In the genomic region with DNA sequence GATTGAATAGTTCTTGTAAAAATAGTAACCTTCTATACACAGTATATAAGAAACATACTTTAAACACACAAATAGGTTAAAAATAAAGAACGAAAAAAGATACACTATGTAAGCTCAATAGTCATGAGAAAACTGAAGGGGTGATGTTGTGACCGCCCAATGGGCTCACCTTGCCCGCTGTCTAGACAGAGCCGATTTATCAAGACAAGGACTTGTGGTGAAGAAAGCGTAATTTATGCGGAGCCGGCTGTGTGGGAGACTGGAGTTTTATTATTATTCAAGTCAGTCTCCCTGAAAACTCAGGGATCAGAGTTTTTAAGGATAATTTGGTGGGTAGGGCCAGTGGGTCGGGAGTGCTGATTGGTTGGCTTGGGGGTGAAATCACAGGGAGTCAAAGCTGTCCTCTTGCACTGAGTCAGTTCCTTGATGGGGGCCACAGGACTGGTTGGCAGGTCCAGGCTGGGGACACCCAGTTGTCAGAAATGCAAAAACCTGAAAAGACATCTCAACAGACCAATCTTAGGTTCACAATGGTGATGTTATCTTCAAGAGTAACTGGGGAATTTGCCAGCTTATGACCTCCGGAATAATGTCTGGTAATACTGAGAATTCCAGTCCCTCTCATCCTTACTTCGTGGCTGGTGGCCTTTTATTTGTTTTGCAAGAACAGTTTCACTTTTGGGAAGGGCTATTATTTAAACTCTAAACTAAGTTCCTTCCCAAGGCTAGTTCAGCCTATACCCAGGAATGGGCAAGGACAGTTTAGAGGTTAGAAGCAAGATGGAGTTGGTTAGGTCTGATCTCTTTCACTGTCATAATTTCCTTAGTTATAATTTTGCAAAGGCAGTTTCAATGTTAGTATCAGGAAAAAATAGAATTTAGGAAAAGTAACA, we compare ENCODE assay signal across 2 cellular contexts.
TF ChIP-seq lines count a peak whose summit lies in the region.

No MANE protein-coding gene starts in this region.

TF ChIP-seq in IMR-90, 13 proteins besides CTCF, POLR2A, EP300 and RAD21:
- TF ChIP-seq MAZ (IDR thresholded peaks at IDR 0.05; ENCODE audit: borderline replicate concordance, low read depth, low read length) (no peak), CEBPB (IDR thresholded peaks at IDR 0.05; ENCODE audit: low read depth, low read length) (no peak), MAFK (IDR thresholded peaks at IDR 0.05; ENCODE audit: low read depth, low read length) (no peak), USF2 (IDR thresholded peaks at IDR 0.05; ENCODE audit: low read depth, low read length) (no peak), FOS (IDR thresholded peaks at IDR 0.05; ENCODE audit: low read depth, low read length) (no peak), MXI1 (IDR thresholded peaks at IDR 0.05; ENCODE audit: borderline replicate concordance, low read depth, low read length) (no peak), RFX5 (IDR thresholded peaks at IDR 0.05; ENCODE audit: low read depth, low read length) (no peak)

TF ChIP-seq in H1, 55 proteins besides CTCF, POLR2A, EP300 and RAD21:
- TF ChIP-seq RBBP5 (IDR thresholded peaks at IDR 0.05; ENCODE audit: borderline replicate concordance, low read depth, low read length) (no peak), CTBP2 (IDR thresholded peaks at IDR 0.05; ENCODE audit: borderline replicate concordance, insufficient read depth, insufficient read length, low read length) (no peak), PHF8 (conservative IDR thresholded peaks at IDR 0.05; ENCODE audit: low read depth, low read length) (no peak), HDAC2 (IDR thresholded peaks at IDR 0.05; ENCODE audit: borderline replicate concordance in 1 of 2, low read depth in 2 of 2, low read length in 2 of 2) (no peak), CHD2 (IDR thresholded peaks at IDR 0.05; ENCODE audit: low read length) (no peak), YY1 (IDR thresholded peaks at IDR 0.05; ENCODE audit: low read depth, low read length) (no peak), ASH2L (IDR thresholded peaks at IDR 0.05; ENCODE audit: low read length) (no peak), SIN3A (conservative IDR thresholded peaks at IDR 0.05 in 1 of 2, IDR thresholded peaks at IDR 0.05 in 1 of 2; ENCODE audit: low read depth in 1 of 2, low read length in 2 of 2) (no peak), POU5F1 (IDR thresholded peaks at IDR 0.05; ENCODE audit: low read depth, low read length) (no peak), KDM1A (IDR thresholded peaks at IDR 0.05; ENCODE audit: borderline replicate concordance, low read length) (no peak), NANOG (IDR thresholded peaks at IDR 0.05; ENCODE audit: insufficient read depth, low read depth, low read length, poor library complexity, severe bottlenecking) (no peak), SAP30 (IDR thresholded peaks at IDR 0.05; ENCODE audit: insufficient read depth, insufficient replicate concordance, low read length) (no peak), E2F6 (IDR thresholded peaks at IDR 0.05) (no peak), RFX5 (IDR thresholded peaks at IDR 0.05; ENCODE audit: borderline replicate concordance, low read depth, low read length) (no peak), TCF12 (IDR thresholded peaks at IDR 0.05; ENCODE audit: low read depth, low read length) (no peak), TAF1 (IDR thresholded peaks at IDR 0.05; ENCODE audit: low read depth, low read length) (no peak)
